ENCODE assay signal across 9 cellular contexts in the genomic region with DNA sequence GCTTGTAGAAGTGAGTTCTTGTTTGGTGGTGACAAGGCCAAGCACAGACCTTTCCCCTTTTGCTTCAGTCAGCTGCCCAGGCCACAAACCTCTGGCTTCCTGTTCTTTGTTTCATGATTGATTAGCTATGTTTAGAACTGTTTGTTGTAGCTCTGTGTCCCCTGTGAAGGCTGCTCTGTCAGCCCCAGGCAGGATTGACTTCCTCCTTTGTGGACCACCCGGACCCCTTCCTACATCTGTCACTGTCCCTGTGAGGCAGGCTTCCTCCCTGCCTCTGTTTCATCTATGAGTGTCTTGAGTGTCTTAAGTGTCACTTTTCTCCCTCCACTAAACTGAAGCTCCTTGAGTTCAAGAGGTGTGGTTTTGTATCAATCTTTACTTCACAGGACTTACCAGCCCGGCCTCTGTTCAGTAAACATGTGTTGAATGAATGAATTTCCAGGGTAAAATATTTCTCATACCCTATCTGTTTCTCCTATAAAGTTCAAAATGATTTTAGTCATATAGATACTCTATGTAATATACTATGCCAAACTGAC.
DNase-seq lines count a peak whose midpoint lies in the region; ATAC-seq and TF ChIP-seq lines count a peak whose summit lies in the region.
"Had no signal": no experiment of that assay in that cellular context is flagged by ENCODE, and none has a peak within 500 bp of the region (broad histone marks: within the 10 kb centered on the region; RNA-seq: fewer than 3 reads in every experiment).

No MANE protein-coding gene starts in this region.

- no peak overlapping the region for H3K9ac ChIP-seq in colonic mucosa (ENCODE audit: low read depth in 2 of 2, low read length in 2 of 2)

- H3K4me3 ChIP-seq in colonic mucosa, result no peak overlapping the region

- H3K4me1 Mint-ChIP-seq in mesothelial cell of epicardium, result no peaks in the 10 kb centered on the region

- H3K27me3 ChIP-seq in colonic mucosa, result no peaks in the 10 kb centered on the region

- no peaks in the 10 kb centered on the region for H3K9me3 ChIP-seq in colonic mucosa

- H3K9me3 Mint-ChIP-seq in mesothelial cell of epicardium, result peaks cover 9% of the 10 kb centered on the region
- H3K9me3 Mint-ChIP-seq: activated T-cell treated with anti-CD3 and anti-CD28 coated beads, Interleukin-2, amount 50 U/mL, for 4 hours had no signal

- H3K27ac ChIP-seq in colonic mucosa, result no peak overlapping the region

- intact Hi-C loops in colonic mucosa (cut with DNase I), result no loop called here

- no peak overlapping the region for H3K4me3 Mint-ChIP-seq in mesothelial cell of epicardium
- H3K4me3 Mint-ChIP-seq: activated T-cell treated with anti-CD3 and anti-CD28 coated beads, Interleukin-2, amount 50 U/mL, for 4 hours had no signal

- DNase-seq in left lobe of liver (ENCODE audit: low spot score), result no peak
- no peak for DNase-seq in colonic mucosa
- no peak for DNase-seq in cerebellar cortex (ENCODE audit: low spot score)
- DNase-seq in mesothelial cell of epicardium (ENCODE audit: low spot score in 2 of 2, unreplicated experiment in 2 of 2), result no peak
- no peak for DNase-seq in DMS153 (lab: John Stamatoyannopoulos, UW)
- DNase-seq: activated T-cell treated with anti-CD3 and anti-CD28 coated beads, Interleukin-2, amount 50 U/mL, for 4 hours had no signal

- TF ChIP-seq CTCF in colonic mucosa (IDR thresholded peaks at IDR 0.05), result no peak
- TF ChIP-seq CTCF in mesothelial cell of epicardium (IDR thresholded peaks at IDR 0.05; ENCODE audit: unreplicated experiment), result no peak

- no peak overlapping the region for H3K27ac Mint-ChIP-seq in mesothelial cell of epicardium

- no peaks in the 10 kb centered on the region for H3K4me1 ChIP-seq in colonic mucosa

- no peaks in the 10 kb centered on the region for H3K36me3 ChIP-seq in colonic mucosa

- no peaks in the 10 kb centered on the region for H3K27me3 Mint-ChIP-seq in mesothelial cell of epicardium (ENCODE audit: low read depth)

- H3K36me3 Mint-ChIP-seq in mesothelial cell of epicardium, result peaks cover 17% of the 10 kb centered on the region

- ATAC-seq in GM18517 (IDR thresholded peaks at IDR 0.05; ENCODE audit: unreplicated experiment) (peak; percentile 95), GM21526 (IDR thresholded peaks at IDR 0.05; ENCODE audit: low FRiP score, unreplicated experiment) (peak; percentile 91), HG03457 (IDR thresholded peaks at IDR 0.05; ENCODE audit: unreplicated experiment) (peak; percentile 94), left lobe of liver (peak; percentile 14)
- ATAC-seq: activated T-cell treated with anti-CD3 and anti-CD28 coated beads, Interleukin-2, amount 50 U/mL, for 4 hours had no signal

Comparison
In these comparisons a context has a peak if more than half of its experiments do, and no peak if none do; other contexts are left out.
1. ATAC-seq: peak in every context shown above with its lines; median percentile 95 in GM18517; 94 in HG03457; 91 in GM21526; 14 in left lobe of liver.